In genomic region chr15:31136612-31137328, GRCh38 we compare ENCODE assay signal across 30 cellular contexts. TPM values are rescaled to one million over a fixed set of nuclear protein-coding genes. Genes with fewer than 3 reads are reported as not detected.
"Had no signal": no experiment of that assay in that cellular context is flagged by ENCODE, and none has a peak within 500 bp of the region (broad histone marks: within the 10 kb centered on the region; RNA-seq: fewer than 3 reads in every experiment).

No MANE protein-coding gene starts in this region.

- H3K36me3 Mint-ChIP-seq: natural killer cell; stimulated activated effector memory CD8-positive, alpha-beta T cell treated with anti-CD3 and anti-CD28 coated beads, Interleukin-12 subunit alpha, Interleukin-12 subunit beta, amount 100 ng/mL, for 72 hours had no signal

- H3K4me3 ChIP-seq: dorsolateral prefrontal cortex, gastrocnemius medialis, hepatocyte, left ventricle myocardium inferior, lower lobe of right lung, pancreas, sigmoid colon, testis, tibial artery, upper lobe of left lung had no signal

- H3K36me3 ChIP-seq: gastrocnemius medialis, left ventricle myocardium inferior, lower lobe of right lung, pancreas, sigmoid colon, tibial artery, upper lobe of left lung had no signal

- H3K4me1 Mint-ChIP-seq: stimulated activated effector memory CD8-positive, alpha-beta T cell treated with anti-CD3 and anti-CD28 coated beads, Interleukin-12 subunit alpha, Interleukin-12 subunit beta, amount 100 ng/mL, for 72 hours had no signal

- H3K27me3 ChIP-seq: gastrocnemius medialis, hepatocyte, pancreas, sigmoid colon, testis had no signal

- H3K79me2 ChIP-seq: hepatocyte had no signal

- ATAC-seq: gastrocnemius medialis; left cardiac atrium; lower lobe of right lung; natural killer cell; pancreas; stimulated activated effector memory CD8-positive, alpha-beta T cell treated with anti-CD3 and anti-CD28 coated beads, Interleukin-12 subunit alpha, Interleukin-12 subunit beta, amount 100 ng/mL, for 72 hours; stimulated activated naive CD8-positive, alpha-beta T cell treated with anti-CD3 and anti-CD28 coated beads, Interleukin-15, Interleukin-2, amounts not matched to agents 100 U/mL and 50 U/mL, for 24 hours had no signal

- H3K9me3 Mint-ChIP-seq: natural killer cell; stimulated activated effector memory CD8-positive, alpha-beta T cell treated with anti-CD3 and anti-CD28 coated beads, Interleukin-12 subunit alpha, Interleukin-12 subunit beta, amount 100 ng/mL, for 72 hours had no signal

- H3K9me3 ChIP-seq: gastrocnemius medialis, lower lobe of right lung, pancreas, sigmoid colon, testis, upper lobe of left lung had no signal

- H3K27ac Mint-ChIP-seq: natural killer cell; stimulated activated effector memory CD8-positive, alpha-beta T cell treated with anti-CD3 and anti-CD28 coated beads, Interleukin-12 subunit alpha, Interleukin-12 subunit beta, amount 100 ng/mL, for 72 hours had no signal

- H3K4me3 Mint-ChIP-seq: natural killer cell; neural crest cell; stimulated activated effector memory CD8-positive, alpha-beta T cell treated with anti-CD3 and anti-CD28 coated beads, Interleukin-12 subunit alpha, Interleukin-12 subunit beta, amount 100 ng/mL, for 72 hours had no signal

- H3K27ac ChIP-seq: dorsolateral prefrontal cortex, gastrocnemius medialis, hepatocyte, left ventricle myocardium inferior, lower lobe of right lung, pancreas, sigmoid colon, testis, tibial artery, upper lobe of left lung had no signal

- DNase-seq: central memory CD4-positive, alpha-beta T cell; dorsolateral prefrontal cortex; effector CD4-positive, alpha-beta T cell; foreskin fibroblast; gastrocnemius medialis; head of caudate nucleus; left cardiac atrium; left ventricle myocardium inferior; lower lobe of right lung; natural killer cell; nucleus accumbens; pancreas; retina; sigmoid colon; stimulated activated CD4-positive, alpha-beta T cell treated with anti-CD3 and anti-CD28 coated beads, Interleukin-2, amount 100 ng/mL, for 24 hours; stimulated activated CD4-positive, alpha-beta T cell treated with anti-CD3 and anti-CD28 coated beads, Interleukin-4, amount 100 ng/mL, for 24 hours; stimulated activated naive CD8-positive, alpha-beta T cell treated with anti-CD3 and anti-CD28 coated beads, Interleukin-15, Interleukin-2, amounts not matched to agents 100 U/mL and 50 U/mL, for 24 hours; substantia nigra; tibial artery; upper lobe of left lung had no signal

- H3K4me1 ChIP-seq: gastrocnemius medialis, left ventricle myocardium inferior, lower lobe of right lung, pancreas, sigmoid colon, testis, tibial artery, upper lobe of left lung had no signal

- H3K4me2 ChIP-seq: hepatocyte had no signal

- H2AFZ ChIP-seq: hepatocyte had no signal

RNA-seq across cellular contexts. Expression of gene TRPM1, which starts 35.2 kb away (rescaled TPM):
- total RNA-seq: cerebellum, gastrocnemius medialis, glomerular endothelial cell, hepatocyte, kidney epithelial cell, left ventricle myocardium inferior, lower lobe of right lung, mononuclear cell, natural killer cell, neural crest cell, posterior vena cava, sigmoid colon, skeletal muscle tissue, upper lobe of left lung had no signal
